Comparison of ENCODE assay signal across 8 cellular contexts in the genomic region with DNA sequence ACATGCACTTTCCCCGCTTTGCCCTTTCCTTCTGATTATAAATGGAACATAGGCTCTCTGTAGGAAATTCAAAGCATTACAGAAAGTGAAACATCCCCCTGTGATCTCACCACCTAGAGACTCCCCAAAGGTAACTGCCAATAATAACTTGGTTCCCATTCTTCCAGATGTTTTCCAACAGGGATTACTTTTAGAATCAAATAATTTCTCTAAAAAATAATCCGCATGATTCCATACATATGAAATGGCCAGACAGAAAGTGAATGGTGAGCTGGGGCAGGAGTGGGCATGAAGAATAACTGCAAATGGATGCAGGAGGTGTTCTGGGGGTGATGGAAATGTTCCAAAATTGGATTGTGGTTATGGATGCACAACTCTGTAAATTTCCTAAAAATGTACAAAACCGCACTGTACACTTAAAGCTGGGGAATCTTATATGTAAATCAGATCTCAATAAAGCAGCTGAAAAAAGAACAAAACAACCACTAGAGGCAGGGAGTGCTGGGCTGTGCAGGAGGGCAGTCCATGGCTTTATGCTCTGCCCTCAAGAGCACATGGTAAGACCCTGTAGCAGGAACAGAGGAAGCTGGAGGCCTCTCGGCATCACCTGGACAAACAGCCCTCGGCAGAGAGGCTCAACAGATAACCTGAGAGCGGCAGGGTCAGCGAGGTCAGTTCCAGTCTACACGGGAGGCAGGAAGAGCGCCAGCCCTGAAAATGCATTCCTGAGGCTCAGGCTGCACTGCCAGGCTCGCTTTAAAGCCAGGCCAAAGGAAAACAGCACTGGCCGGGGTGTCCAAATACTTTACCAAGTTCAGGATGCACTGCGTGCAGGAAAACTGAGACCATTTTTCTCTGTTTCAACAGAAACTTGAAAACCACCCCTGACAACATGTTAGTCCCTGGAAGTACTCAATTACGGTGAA. TPM values are rescaled to one million over a fixed set of nuclear protein-coding genes. Genes with fewer than 3 reads are reported as not detected.
DNase-seq lines count a peak whose midpoint lies in the region; ATAC-seq and TF ChIP-seq lines count a peak whose summit lies in the region.

No MANE protein-coding gene starts in this region.

- ATAC-seq in SK-N-SH treated with all-trans-retinoic acid at 6 μM for 48 hours (peak; percentile 68), HG03457 (IDR thresholded peaks at IDR 0.05; ENCODE audit: unreplicated experiment) (no peak), GM18511 (IDR thresholded peaks at IDR 0.05; ENCODE audit: unreplicated experiment) (no peak)

- H3K27me3 ChIP-seq in sigmoid colon = no peaks in the 10 kb centered on the region

- no peak overlapping the region for H3K4me3 ChIP-seq in fibroblast of pulmonary artery (replicated peaks; ENCODE audit: low read depth, low read length)
- no peak overlapping the region for H3K4me3 ChIP-seq in sigmoid colon

- WGBS in sigmoid colon, 2 donors = 62% methylated on average over 13 of the region's 13 CpGs

- TF ChIP-seq CTCF in fibroblast of pulmonary artery (IDR thresholded peaks at IDR 0.05; ENCODE audit: low read length, missing control alignments) (peak; percentile 41), sigmoid colon (IDR thresholded peaks at IDR 0.05) (peak in 2 of 4 experiments; percentile 17 to 55)

- no peak for TF ChIP-seq EP300 in sigmoid colon (IDR thresholded peaks at IDR 0.05)

- H3K27ac ChIP-seq in sigmoid colon = peak overlapping the region; percentile 85 to 98 (median 91)

- H3K9me3 ChIP-seq in sigmoid colon = no peaks in the 10 kb centered on the region

- intact Hi-C loops in sigmoid colon (cut with DNase I) = no loop called here

- no peaks in the 10 kb centered on the region for H3K36me3 ChIP-seq in sigmoid colon

- TF ChIP-seq POLR2A in sigmoid colon (IDR thresholded peaks at IDR 0.05) = no peak

- DNase-seq in NCI-H1092 treated with DMSO at 0.1 percent for 48 hours (lab: John Stamatoyannopoulos, UW) = peak; percentile 36
- no peak for DNase-seq in NCI-H1092 (lab: John Stamatoyannopoulos, UW)
- no peak for DNase-seq in fibroblast of pulmonary artery (ENCODE audit: low read depth)
- no peak for DNase-seq in sigmoid colon
- DNase-seq in 8988T = no peak

- peaks cover 0 to 100% (median 96%) of the 10 kb centered on the region in 4 donors for H3K4me1 ChIP-seq in sigmoid colon

TF ChIP-seq in SK-N-SH treated with all-trans-retinoic acid at 6 μM for 48 hours, 23 proteins besides CTCF, POLR2A, EP300 and RAD21:
- 0 out of 2 replicates have a peak, but pooled peaks have one; percentile 8 for TF ChIP-seq ZNF8 (CRISPR knock-in tag; IDR thresholded peaks at IDR 0.05)
- no peak for TF ChIP-seq OSR1 (CRISPR knock-in tag; IDR thresholded peaks at IDR 0.05)
TF ChIP-seq in SK-N-SH treated with all-trans-retinoic acid at 6 μM for 48 hours: peak in this region for 1.

RNA-seq across cellular contexts. Expression of gene CAPZB, which starts 39.7 kb away (rescaled TPM):
- 100 to 1,000 TPM; 128 to 214 (median 145) TPM for total RNA-seq in sigmoid colon
- polyA plus RNA-seq in sigmoid colon = 100 to 1,000 TPM; 372 to 454 (median 393) TPM
